In the genomic region with DNA sequence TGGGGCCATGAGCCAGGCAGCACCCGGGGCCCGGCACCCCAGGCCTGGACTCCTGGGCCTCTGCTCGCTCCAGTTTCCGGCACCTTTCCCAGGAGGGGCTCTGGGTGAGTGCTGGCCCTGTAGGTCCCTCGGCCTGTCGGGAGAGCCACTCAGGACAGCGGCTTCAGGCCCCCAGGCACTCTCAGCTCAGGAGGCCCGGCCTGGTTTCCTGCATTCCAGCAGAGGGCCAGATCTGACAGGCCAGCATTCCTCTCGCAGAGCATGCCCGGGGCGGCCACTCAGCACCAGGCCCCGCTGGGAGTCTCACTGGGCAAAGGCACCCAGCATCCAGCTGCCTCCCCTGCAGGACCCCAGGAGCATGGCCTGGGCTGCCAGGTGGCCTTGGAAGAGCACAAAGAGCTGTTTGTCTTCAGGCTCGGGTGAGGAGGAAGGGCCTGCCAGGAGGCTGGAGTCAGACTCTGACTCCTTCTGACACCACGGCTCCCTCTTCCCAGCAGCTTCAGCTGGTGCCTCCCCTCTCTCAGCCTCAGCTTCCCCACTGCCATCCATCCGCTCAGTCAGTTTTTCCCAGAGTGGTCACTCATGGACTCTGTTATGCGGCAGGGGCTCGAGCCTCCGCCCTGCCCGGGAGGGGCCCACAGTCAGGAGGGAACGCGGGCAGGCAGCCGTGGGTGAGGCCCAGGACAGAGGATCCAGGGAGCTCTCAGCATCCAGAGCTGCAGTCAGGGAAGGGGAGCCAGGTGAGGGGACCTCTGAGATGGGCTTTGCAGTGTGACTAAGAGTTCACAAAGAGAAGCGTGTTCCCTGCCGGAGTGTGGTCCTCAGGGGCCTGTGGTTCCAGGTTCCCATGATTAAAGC, we compare ENCODE assay signal across 9 cellular contexts. TPM values are rescaled to one million over a fixed set of nuclear protein-coding genes. Genes with fewer than 3 reads are reported as not detected.
DNase-seq lines count a peak whose midpoint lies in the region; ATAC-seq, FAIRE-seq and TF ChIP-seq lines count a peak whose summit lies in the region.
"Had no signal": no experiment of that assay in that cellular context is flagged by ENCODE, and none has a peak within 500 bp of the region (broad histone marks: within the 10 kb centered on the region; RNA-seq: fewer than 3 reads in every experiment).

No MANE protein-coding gene starts in this region.

- TF ChIP-seq POLR2A in K562 (conservative IDR thresholded peaks at IDR 0.05) (no peak), spleen (IDR thresholded peaks at IDR 0.05) (no peak)

- peak overlapping the region; percentile 64 for H2AFZ ChIP-seq in K562 (ENCODE audit: low read depth, low read length)

- in situ Hi-C loops in K562 (cut with MboI), result no loop called here

- H3K27me3 ChIP-seq in K562 (ENCODE audit: control insufficient read depth in 2 of 2, insufficient read depth in 2 of 2, low read length in 2 of 2) (peaks cover 0 to 35% of the 10 kb centered on the region in 2 experiments; a peak in 2 of 5 replicates), layer of hippocampus (ENCODE audit: control insufficient read depth, insufficient read depth, low read length) (no peaks in the 10 kb centered on the region), spleen (replicated peaks in 1 of 7) (no peaks in the 10 kb centered on the region)

- H3K9me3 ChIP-seq in K562 (replicated peaks; ENCODE audit: control insufficient read depth, insufficient read depth, low read depth, low read length) (no peaks in the 10 kb centered on the region), spleen (no peaks in the 10 kb centered on the region)

- no peak for FAIRE-seq in K562 (lab: Jason Lieb, UNC)

- no peak for TF ChIP-seq RAD21 in K562 (CRISPR knock-in tag; conservative IDR thresholded peaks at IDR 0.05 in 1 of 2, IDR thresholded peaks at IDR 0.05 in 1 of 2)

- H3K36me3 ChIP-seq in K562 (ENCODE audit: control insufficient read depth, insufficient read depth, low read length) (no peaks in the 10 kb centered on the region), spleen (no peaks in the 10 kb centered on the region)

- POLR2A ChIA-PET in RWPE1 (lab: Yijun Ruan, JAX; ENCODE audit: low non-redundant PET), result interaction anchor here (0.6 kb wide), 1 partner anchor 10 kb away, joined by 4 read pairs; no protein-coding TSS in a partner anchor
- POLR2A ChIA-PET in K562 (lab: Yijun Ruan, JAX), result interaction anchor here (0.6 kb wide), 1 partner anchor 29 kb away, joined by 3 read pairs; no protein-coding TSS in a partner anchor

- H3K27ac ChIP-seq in RWPE1 (peak overlapping the region; percentile 40), K562 (ENCODE audit: extremely low read depth, low read depth, low read length) (no peak overlapping the region), layer of hippocampus (ENCODE audit: low read depth, low read length) (peak overlapping the region; percentile 79), spleen (no peak overlapping the region)

- no TSS peak for BruUV-seq in K562 (replicated peaks; lab: Mats Ljungman, UMichigan)

- peak; percentile 8; the same call in 2 of the 3 replicates for ATAC-seq in K562
- ATAC-seq in GM18873 (IDR thresholded peaks at IDR 0.05; ENCODE audit: low FRiP score, unreplicated experiment), result no peak
- ATAC-seq in HG03135 (IDR thresholded peaks at IDR 0.05; ENCODE audit: unreplicated experiment), result no peak
- no peak for ATAC-seq in GM19324 (IDR thresholded peaks at IDR 0.05; ENCODE audit: low FRiP score, unreplicated experiment)

- intact Hi-C loops in K562 (cut with micrococcal nuclease) (no loop called here), spleen (cut with DNase I; ENCODE audit: low total_unique reads) (no loop called here)

- H3K79me2 ChIP-seq in K562 (ENCODE audit: control insufficient read depth, insufficient read depth, low read length), result no peaks in the 10 kb centered on the region

- peak overlapping the region in 1 of 2 experiments; percentile 73; a peak in 1 of 4 replicates for H3K9ac ChIP-seq in K562 (ENCODE audit: insufficient read depth in 1 of 2, low read depth in 2 of 2, low read length in 2 of 2)

- TF ChIP-seq CTCF in RWPE1 (conservative IDR thresholded peaks at IDR 0.05; ENCODE audit: low read depth) (no peak), K562 (IDR thresholded peaks at IDR 0.05 in 2 of 3, conservative IDR thresholded peaks at IDR 0.05 in 1 of 3; ENCODE audit: insufficient read depth in 2 of 3, low read depth in 1 of 3, low read length in 3 of 3) (no peak), spleen (IDR thresholded peaks at IDR 0.05 in 8 of 11, conservative IDR thresholded peaks at IDR 0.05 in 3 of 11) (no peak)

- H3K4me2 ChIP-seq in K562 (ENCODE audit: insufficient read depth, low read length), result no peak overlapping the region

- CTCF ChIA-PET in RWPE1 (lab: Yijun Ruan, JAX), result interaction anchor here (0.9 kb wide), 1 partner anchor 8 kb away, joined by 4 read pairs; no protein-coding TSS in a partner anchor
- CTCF ChIA-PET in K562 (lab: Yijun Ruan, JAX; ENCODE audit: low intra/inter-chr PET ratio), result no interaction called here

- no peak overlapping the region for H3K4me3 ChIP-seq in K562
- H3K4me3 ChIP-seq in spleen, result no peak overlapping the region

- no peaks in the 10 kb centered on the region for H3K9me1 ChIP-seq in K562 (ENCODE audit: control insufficient read depth, insufficient read depth, low read length)

- peak; percentile 64 for DNase-seq in RWPE1 (ENCODE audit: low spot score)
- DNase-seq in K562 (ENCODE audit: extremely low read depth in 1 of 4, low spot score in 3 of 4), result no peak
- peak; percentile 74 for DNase-seq in spleen
- no peak for DNase-seq in MV-4-11 (lab: John Stamatoyannopoulos, UW)
- DNase-seq: NCI-H1105 had no signal

- H3K4me1 ChIP-seq in K562 (replicated peaks in 1 of 2; ENCODE audit: control insufficient read depth in 2 of 2, insufficient read depth in 2 of 2, low read length in 2 of 2), result peaks cover 0 to 46% of the 10 kb centered on the region in 2 experiments; a peak in 3 of 5 replicates
- H3K4me1 ChIP-seq in spleen, result no peaks in the 10 kb centered on the region

- H4K20me1 ChIP-seq in K562 (replicated peaks; ENCODE audit: control insufficient read depth, insufficient read depth, low read length), result no peaks in the 10 kb centered on the region

- no peak for TF ChIP-seq EP300 in K562 (IDR thresholded peaks at IDR 0.05; ENCODE audit: low read length)

- 19% methylated on average over 23 of the region's 24 CpGs for WGBS in K562 (ENCODE audit: insufficient coverage, low coverage, missing lambda C conversion rate)
- 87 to 90% (median 89%) methylated on average over 20 to 24 of the region's 24 CpGs for WGBS in spleen, 5 donors

TF ChIP-seq in K562, 482 proteins besides CTCF, POLR2A, EP300 and RAD21 (continues in another document):
- no peak for TF ChIP-seq STAT6 (CRISPR knock-in tag; IDR thresholded peaks at IDR 0.05)
- TF ChIP-seq ZFX (CRISPR knock-in tag; IDR thresholded peaks at IDR 0.05), result peak; percentile 30; the same call in 1 of the 2 replicates
- peak in 1 of 2 experiments; percentile 44; a peak in 1 of 4 replicates for TF ChIP-seq TEAD1 (CRISPR knock-in tag; IDR thresholded peaks at IDR 0.05)

RNA-seq across cellular contexts. Expression of gene WNT9A, which starts 51.7 kb away (rescaled TPM):
- total RNA-seq in K562 (2011; cell fraction: chromatin; rRNA removed; ENCODE audit: low replicate concordance), result 0.44 and 0.51 TPM in 2 replicates
- 0.26 and 0.67 TPM in 2 replicates for total RNA-seq in K562 (2011; cell fraction: nucleolus; rRNA removed)
- total RNA-seq in K562 (2011; cell fraction: nucleoplasm; rRNA removed), result 0.37 and 0.61 TPM in 2 replicates
- total RNA-seq in K562 (2014; rRNA removed) (0.04 TPM in 1 of 2 replicates, not detected in the other), K562 (2014; rRNA removed; fragmentation: Illumina TruSeq; extraction: Trizol) (0.04 TPM in 1 of 2 replicates, not detected in the other), K562 (2015; rRNA removed; fragmentation: Illumina TruSeq; extraction: Trizol) (not detected in 2 replicates), K562 (2021) (0.04 and 0.16 TPM in 2 replicates), spleen (1 to 10 TPM in 4 of 7 donors, under 1 TPM in 3; 0.37 to 3.6 (median 1.2) TPM)
- polyA plus RNA-seq in K562 (2011; rRNA removed) (0.10 and 0.12 TPM in 2 replicates), K562 (2014; fragmentation: Illumina TruSeq; extraction: Trizol) (0.03 and 0.07 TPM in 2 replicates), K562 (2014; fragmentation: Nextera tagmentation; extraction: Ambion mirVana) (not detected), K562 (2014; rRNA removed) (0.07 and 0.17 TPM in 2 replicates), spleen (under 1 TPM; 0.08 to 0.70 (median 0.11) TPM)
- 0.09 and 0.19 TPM in 2 replicates for polyA plus RNA-seq in K562 (2011; cell fraction: cytosol; rRNA removed)
- 0.30 and 0.39 TPM in 2 replicates for polyA plus RNA-seq in K562 (2011; cell fraction: nucleus; rRNA removed)
- 0.12 and 0.19 TPM in 2 replicates for polyA plus RNA-seq in K562 (2012)
- 0.25 and 0.36 TPM in 2 replicates for polyA minus RNA-seq in K562 (2011; rRNA and poly(A)+ RNA removed)
- polyA minus RNA-seq in K562 (2011; cell fraction: cytosol; rRNA and poly(A)+ RNA removed), result 0.46 TPM in 1 of 2 replicates, not detected in the other
- 0.11 and 0.13 TPM in 2 replicates for polyA minus RNA-seq in K562 (2011; cell fraction: nucleus; rRNA and poly(A)+ RNA removed)

Comparison
In these comparisons a context has a peak if more than half of its experiments do, and no peak if none do; other contexts are left out.
1. DNase-seq: peak in RWPE1 (single experiment) and spleen (single experiment); none in K562 (0 of 4) and MV-4-11 (single experiment).
2. H3K27ac ChIP-seq: peak in RWPE1 (single experiment) and layer of hippocampus (single experiment); none in K562 (single experiment) and spleen (0 of 8).